ENCODE assay signal across 10 cellular contexts in genomic region chr1:21468597-21468996, GRCh38. TPM values are rescaled to one million over a fixed set of nuclear protein-coding genes. Genes with fewer than 3 reads are reported as not detected.
A peak's percentile ranks its signal among the peaks of the same experiment; 100 is the strongest.
DNase-seq lines count a peak whose midpoint lies in the region; ATAC-seq and TF ChIP-seq lines count a peak whose summit lies in the region.
"Had no signal": no experiment of that assay in that cellular context is flagged by ENCODE, and none has a peak within 500 bp of the region (broad histone marks: within the 10 kb centered on the region; RNA-seq: fewer than 3 reads in every experiment).

No MANE protein-coding gene starts in this region.

- no peaks in the 10 kb centered on the region for H3K4me1 Mint-ChIP-seq in activated CD4-positive, alpha-beta memory T cell treated with anti-CD3 and anti-CD28 coated beads for 36 hours (ENCODE audit: low read depth)
- H3K4me1 Mint-ChIP-seq: T-cell had no signal

- H3K36me3 Mint-ChIP-seq in activated CD4-positive, alpha-beta memory T cell treated with anti-CD3 and anti-CD28 coated beads for 36 hours: peaks cover 2% of the 10 kb centered on the region

- no peak overlapping the region for H3K27ac Mint-ChIP-seq in activated CD4-positive, alpha-beta memory T cell treated with anti-CD3 and anti-CD28 coated beads for 36 hours
- H3K27ac Mint-ChIP-seq: T-cell had no signal

- TF ChIP-seq POLR2A in prostate gland (IDR thresholded peaks at IDR 0.05): no peak

- no peak for ATAC-seq in GM18870 (IDR thresholded peaks at IDR 0.05; ENCODE audit: unreplicated experiment)
- ATAC-seq in GM21390 (IDR thresholded peaks at IDR 0.05; ENCODE audit: unreplicated experiment): no peak
- no peak for ATAC-seq in GM19035 (IDR thresholded peaks at IDR 0.05; ENCODE audit: unreplicated experiment)
- ATAC-seq: T-cell had no signal

- H3K27me3 ChIP-seq in liver (ENCODE audit: control insufficient read depth in 4 of 4, insufficient read depth in 4 of 4, low read length in 3 of 4): no peaks in the 10 kb centered on the region
- no peaks in the 10 kb centered on the region for H3K27me3 ChIP-seq in prostate gland (replicated peaks; ENCODE audit: insufficient read depth)

- no peak overlapping the region for H3K9ac ChIP-seq in liver (ENCODE audit: low read depth in 1 of 2, low read length in 2 of 2)

- H3K27me3 Mint-ChIP-seq in activated CD4-positive, alpha-beta memory T cell treated with anti-CD3 and anti-CD28 coated beads for 36 hours: no peaks in the 10 kb centered on the region
- H3K27me3 Mint-ChIP-seq: T-cell had no signal

- H3K4me1 ChIP-seq in liver (ENCODE audit: control insufficient read depth in 4 of 4, insufficient read depth in 4 of 4, low read length in 3 of 4): no peaks in the 10 kb centered on the region
- no peaks in the 10 kb centered on the region for H3K4me1 ChIP-seq in prostate gland (replicated peaks)

- H3K4me3 Mint-ChIP-seq in activated CD4-positive, alpha-beta memory T cell treated with anti-CD3 and anti-CD28 coated beads for 36 hours: no peak overlapping the region
- H3K4me3 Mint-ChIP-seq: T-cell had no signal

- H3K27ac ChIP-seq in C4-2B (no peak overlapping the region), liver (ENCODE audit: low read depth in 1 of 2, low read length in 2 of 2) (no peak overlapping the region), prostate gland (no peak overlapping the region)

- intact Hi-C loops in activated CD4-positive, alpha-beta memory T cell treated with anti-CD3 and anti-CD28 coated beads for 36 hours (cut with micrococcal nuclease): loop anchor here (10.0 kb wide), 1 partner anchor 94 kb away; no protein-coding TSS in a partner anchor
- intact Hi-C loops in prostate gland (cut with DNase I): no loop called here

- no peaks in the 10 kb centered on the region for H3K9me3 ChIP-seq in liver (ENCODE audit: control insufficient read depth in 4 of 4, low read length in 3 of 4)
- no peaks in the 10 kb centered on the region for H3K9me3 ChIP-seq in prostate gland

- peak in 1 of 2 donors; percentile 36 for TF ChIP-seq RAD21 in liver (IDR thresholded peaks at IDR 0.05)

- H3K36me3 ChIP-seq in liver (ENCODE audit: control insufficient read depth in 4 of 4, insufficient read depth in 3 of 4, low read depth in 1 of 4, low read length in 3 of 4) (no peaks in the 10 kb centered on the region), prostate gland (no peaks in the 10 kb centered on the region)

- H3K4me3 ChIP-seq in liver (ENCODE audit: low read depth in 1 of 3, low read length in 3 of 3): no peak overlapping the region
- no peak overlapping the region for H3K4me3 ChIP-seq in prostate gland

- DNase-seq in GM13976 (ENCODE audit: low spot score) (peak; percentile 20), prostate gland (ENCODE audit: low spot score) (no peak)
- DNase-seq in activated CD4-positive, alpha-beta memory T cell treated with anti-CD3 and anti-CD28 coated beads for 36 hours: peak; percentile 58
- DNase-seq: central memory CD4-positive, alpha-beta T cell had no signal

- in situ Hi-C loops in GM13976 (cut with MboI; ENCODE audit: low sequenced_read_pairs, unreplicated experiment): no loop called here

- WGBS in liver: 62% methylated on average over 10 of the region's 10 CpGs
- 58% methylated on average over 10 of the region's 10 CpGs for WGBS in prostate gland

- peak; percentile 18; the same call in 1 of the 2 replicates for TF ChIP-seq CTCF in C4-2B (conservative IDR thresholded peaks at IDR 0.05)
- TF ChIP-seq CTCF in GM13976 (IDR thresholded peaks at IDR 0.05; ENCODE audit: borderline replicate concordance, control extremely low read depth, extremely low read depth, insufficient read depth, missing control alignments): peak; percentile 27
- peak; percentile 7 for TF ChIP-seq CTCF in liver (IDR thresholded peaks at IDR 0.05; ENCODE audit: low read depth, low read length, missing input control)
- peak in 1 of 4 experiments; percentile 7 for TF ChIP-seq CTCF in prostate gland (IDR thresholded peaks at IDR 0.05)

- no peaks in the 10 kb centered on the region for H3K9me3 Mint-ChIP-seq in activated CD4-positive, alpha-beta memory T cell treated with anti-CD3 and anti-CD28 coated beads for 36 hours
- H3K9me3 Mint-ChIP-seq: T-cell had no signal

- POLR2A ChIA-PET in activated CD4-positive, alpha-beta memory T cell treated with anti-CD3 and anti-CD28 coated beads for 36 hours (lab: Charles Lee): no interaction called here

- CTCF ChIA-PET in activated CD4-positive, alpha-beta memory T cell treated with anti-CD3 and anti-CD28 coated beads for 36 hours (lab: Charles Lee): interaction anchor here (0.7 to 1.5 kb wide), 4 partner anchors 92 to 251 kb away, joined by 3 to 5 read pairs (median 3); no protein-coding TSS in a partner anchor

TF ChIP-seq in liver, 16 proteins besides CTCF, POLR2A, EP300 and RAD21:
- TF ChIP-seq ZBTB33 (IDR thresholded peaks at IDR 0.05) (no peak), SP1 (IDR thresholded peaks at IDR 0.05) (no peak), MAX (IDR thresholded peaks at IDR 0.05) (no peak), ATF3 (IDR thresholded peaks at IDR 0.05) (no peak), GABPA (IDR thresholded peaks at IDR 0.05 in 1 of 2, conservative IDR thresholded peaks at IDR 0.05 in 1 of 2) (no peak), TAF1 (conservative IDR thresholded peaks at IDR 0.05) (no peak), RXRA (IDR thresholded peaks at IDR 0.05) (no peak), YY1 (IDR thresholded peaks at IDR 0.05) (no peak), EGR1 (IDR thresholded peaks at IDR 0.05; ENCODE audit: low read depth in 2 of 2) (no peak), FOXA2 (IDR thresholded peaks at IDR 0.05) (no peak), HNF4G (IDR thresholded peaks at IDR 0.05) (no peak), REST (IDR thresholded peaks at IDR 0.05) (no peak), JUND (IDR thresholded peaks at IDR 0.05) (no peak), NR2F2 (IDR thresholded peaks at IDR 0.05) (no peak)

RNA-seq across cellular contexts. Expression of gene NBPF3, which starts 28.7 kb away (rescaled TPM):
- total RNA-seq in activated CD4-positive, alpha-beta memory T cell treated with anti-CD3 and anti-CD28 coated beads for 36 hours: 1 to 10 TPM; 6.1 to 6.2 TPM
- total RNA-seq in liver (1 to 10 TPM; 1.5 to 4.0 TPM), prostate gland (10 to 100 TPM; 13.9 to 19.7 TPM)
- polyA plus RNA-seq in liver: 1 to 10 TPM; 1.4 to 2.0 TPM

RNA-seq across cellular contexts. Expression of gene ALPL, which starts 40.6 kb away (rescaled TPM):
- total RNA-seq in activated CD4-positive, alpha-beta memory T cell treated with anti-CD3 and anti-CD28 coated beads for 36 hours: not detected
- total RNA-seq in liver (10 to 100 TPM in 1 of 2 donors, 1 to 10 TPM in 1; 3.3 to 37.9 TPM), prostate gland (10 to 100 TPM in 1 of 2 donors, 1 to 10 TPM in 1; 6.3 to 15.6 TPM)
- 10 to 100 TPM; 43.5 to 93.1 TPM for polyA plus RNA-seq in liver
